20 cellular contexts compared by ENCODE assay signal in the genomic region with DNA sequence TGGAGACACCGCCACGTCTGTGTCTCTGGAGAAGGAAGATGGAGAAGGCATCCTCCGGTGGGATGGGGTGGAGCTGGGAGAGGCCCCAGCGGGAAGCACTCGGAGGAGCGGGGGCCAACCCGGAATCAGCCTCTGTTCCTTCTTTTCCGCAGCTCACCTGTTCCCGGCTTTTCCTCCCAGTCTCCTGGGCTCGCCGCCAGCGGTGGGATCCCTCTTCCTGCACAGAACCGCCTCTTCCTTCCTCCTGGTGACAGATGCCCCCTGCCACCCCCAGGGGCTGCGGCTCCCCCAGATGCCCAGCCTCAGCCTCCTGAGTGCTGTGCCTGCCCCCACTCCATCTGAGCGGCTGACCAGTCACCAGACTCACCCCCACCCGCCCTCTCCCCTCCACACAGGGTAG. TPM values are rescaled to one million over a fixed set of nuclear protein-coding genes. Genes with fewer than 3 reads are reported as not detected.
DNase-seq lines count a peak whose midpoint lies in the region; ATAC-seq and TF ChIP-seq lines count a peak whose summit lies in the region.
"Had no signal": no experiment of that assay in that cellular context is flagged by ENCODE, and none has a peak within 500 bp of the region (broad histone marks: within the 10 kb centered on the region; RNA-seq: fewer than 3 reads in every experiment).

No MANE protein-coding gene starts in this region.

- no peak for ATAC-seq in HG02588 (IDR thresholded peaks at IDR 0.05; ENCODE audit: unreplicated experiment)
- ATAC-seq: HCT116, PC-3 had no signal

- H3K27me3 ChIP-seq in vagina, result no peaks in the 10 kb centered on the region
- H3K27me3 ChIP-seq: SJSA1 had no signal

- intact Hi-C loops in vagina (cut with DNase I), result no loop called here

- H3K9me3 ChIP-seq in vagina, result no peaks in the 10 kb centered on the region
- H3K9me3 ChIP-seq: SJSA1 had no signal

- no peak for TF ChIP-seq POLR2A in vagina (IDR thresholded peaks at IDR 0.05)

- peak; percentile 46 for DNase-seq in NCI-H2171 (lab: John Stamatoyannopoulos, UW)
- peak; percentile 36 for DNase-seq in coronary artery (ENCODE audit: low spot score)
- DNase-seq in mesenteric fat pad (ENCODE audit: low spot score), result peak; percentile 79
- no peak for DNase-seq in vagina (ENCODE audit: extremely low spot score in 2 of 2)
- DNase-seq in NCI-H1694 treated with DMSO at 0.1 percent for 48 hours (lab: John Stamatoyannopoulos, UW), result no peak
- DNase-seq in NCI-H146 (lab: John Stamatoyannopoulos, UW), result no peak
- DNase-seq: Calu3; DMS153; DND-41; NCI-H1048; NCI-H187; NCI-H2081 treated with DMSO at 0.1 percent for 48 hours; NCI-H446; NCI-H82; NK-92 treated with Interleukin-12 subunit alpha and Interleukin-12 subunit beta, amount 100 ng/mL, for 24 hours; PC-3; Right ventricle myocardium superior had no signal

- H3K36me3 ChIP-seq in vagina, result no peaks in the 10 kb centered on the region
- H3K36me3 ChIP-seq: SJSA1 had no signal

- H3K4me3 ChIP-seq in coronary artery, result no peak overlapping the region
- H3K4me3 ChIP-seq in vagina, result no peak overlapping the region
- H3K4me3 ChIP-seq: SJSA1 had no signal

- TF ChIP-seq CTCF in coronary artery (IDR thresholded peaks at IDR 0.05) (no peak), vagina (IDR thresholded peaks at IDR 0.05) (no peak)

- H3K4me1 ChIP-seq in vagina, result peaks cover 34% of the 10 kb centered on the region

- H3K27ac ChIP-seq in coronary artery (no peak overlapping the region), vagina (peak overlapping the region; percentile 26)
- H3K27ac ChIP-seq: SJSA1 had no signal

RNA-seq across cellular contexts. Expression of a gene that starts 23.3 kb away (rescaled TPM):
- total RNA-seq in mesenteric fat pad, result 3.2 TPM
- total RNA-seq in vagina, result 2.2 TPM

Comparison
In these comparisons a context has a peak if more than half of its experiments do, and no peak if none do; other contexts are left out.
1. DNase-seq: peak in NCI-H2171 (single experiment), coronary artery (single experiment) and mesenteric fat pad (single experiment); none in vagina (0 of 2), NCI-H1694 treated with DMSO at 0.1 percent for 48 hours (single experiment) and NCI-H146 (single experiment).